ENCODE assay signal across 8 cellular contexts in the genomic region with DNA sequence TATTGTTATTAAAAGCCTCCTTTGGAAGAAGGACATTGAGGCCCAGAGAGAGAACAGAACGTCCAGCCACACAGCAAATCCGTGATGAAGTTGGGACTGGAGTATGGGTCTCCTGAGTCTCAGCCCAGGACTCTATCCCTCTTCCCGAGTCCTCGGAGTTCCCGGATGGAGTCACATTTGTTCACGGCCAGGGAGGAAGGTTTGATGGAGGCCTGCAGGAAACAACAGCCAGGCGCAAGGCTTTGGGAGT.
DNase-seq lines count a peak whose midpoint lies in the region; ATAC-seq and TF ChIP-seq lines count a peak whose summit lies in the region.

No MANE protein-coding gene starts in this region.

- no peaks in the 10 kb centered on the region for H3K9me3 ChIP-seq in DND-41 (ENCODE audit: insufficient read depth, low read length, severe bottlenecking)
- H3K9me3 ChIP-seq in endocrine pancreas (ENCODE audit: control insufficient read depth, low read length) = no peaks in the 10 kb centered on the region
- no peaks in the 10 kb centered on the region for H3K9me3 ChIP-seq in neuron (ENCODE audit: low read length)

- H2AFZ ChIP-seq in DND-41 (ENCODE audit: low read depth, low read length) = peak overlapping the region; percentile 77
- peak overlapping the region; percentile 18 for H2AFZ ChIP-seq in neuron (ENCODE audit: low read depth, low read length)

- TF ChIP-seq CTCF in DND-41 (IDR thresholded peaks at IDR 0.05; ENCODE audit: borderline replicate concordance, extremely low read depth, low read length, poor library complexity, severe bottlenecking) = no peak
- no peak for TF ChIP-seq CTCF in NB4 (IDR thresholded peaks at IDR 0.05; ENCODE audit: low read depth, low read length)
- TF ChIP-seq CTCF in GM10248 (IDR thresholded peaks at IDR 0.05; ENCODE audit: control extremely low read depth, extremely low read depth, low read depth, missing control alignments) = no peak

- DNase-seq in DND-41 = no peak
- DNase-seq in NB4 (ENCODE audit: low read depth) = no peak
- no peak for DNase-seq in GM10248 (ENCODE audit: extremely low spot score)
- DNase-seq in AG20443 (ENCODE audit: low spot score) = no peak
- no peak for DNase-seq in SW 1271 (lab: John Stamatoyannopoulos, UW)

- peaks cover 23% of the 10 kb centered on the region for H4K20me1 ChIP-seq in DND-41 (ENCODE audit: insufficient read depth, low read length)

- H3K4me2 ChIP-seq in DND-41 (ENCODE audit: insufficient read depth, low read length) = peak overlapping the region; percentile 98

- H3K27me3 ChIP-seq in DND-41 (ENCODE audit: insufficient read depth, low read length, poor library complexity) (no peaks in the 10 kb centered on the region), endocrine pancreas (ENCODE audit: control insufficient read depth, insufficient read depth, low read length) (no peaks in the 10 kb centered on the region), neuron (ENCODE audit: insufficient read depth, low read length) (no peaks in the 10 kb centered on the region)

- ATAC-seq in DND-41 (ENCODE audit: insufficient read depth, low read depth) (no peak), HG03354 (IDR thresholded peaks at IDR 0.05; ENCODE audit: poor library complexity, severe bottlenecking, unreplicated experiment) (no peak)

- CTCF ChIA-PET in GM10248 (lab: Yijun Ruan, JAX) = interaction anchor here (0.8 to 3.4 kb wide), 5 partner anchors 22 to 137 kb away, joined by 3 to 11 read pairs (median 3); a partner anchor contains a TSS

- TF ChIP-seq POLR2A in NB4 (IDR thresholded peaks at IDR 0.05; ENCODE audit: extremely low read depth, insufficient read length) = no peak

- H3K4me3 ChIP-seq in DND-41 (ENCODE audit: low read depth in 1 of 2, low read length in 2 of 2) (peak overlapping the region; percentile 92 to 95; a peak in 3 of 4 replicates), NB4 (ENCODE audit: low read depth, low read length) (peak overlapping the region; percentile 60), endocrine pancreas (ENCODE audit: control insufficient read depth, insufficient read depth, low read length) (peak overlapping the region; percentile 47), neuron (ENCODE audit: low read length) (peak overlapping the region; percentile 76)

- H3K36me3 ChIP-seq in DND-41 (ENCODE audit: insufficient read depth, low read length) (peaks cover 45% of the 10 kb centered on the region), endocrine pancreas (ENCODE audit: control insufficient read depth, insufficient read depth, low read length) (peaks cover under 1% of the 10 kb centered on the region), neuron (ENCODE audit: insufficient read depth, low read length) (peaks cover 31% of the 10 kb centered on the region)

- H3K9ac ChIP-seq in DND-41 (ENCODE audit: low read depth, low read length) (peak overlapping the region; percentile 95), endocrine pancreas (ENCODE audit: control insufficient read depth, insufficient read depth, low read length) (peak overlapping the region; percentile 8)

- POLR2A ChIA-PET in GM10248 (lab: Yijun Ruan, JAX) = interaction anchor here (0.6 to 2.5 kb wide), 7 partner anchors 10 to 157 kb away, joined by 3 to 13 read pairs (median 4); a partner anchor contains a TSS

- peak overlapping the region; percentile 94 for H3K27ac ChIP-seq in DND-41 (ENCODE audit: low read length)

- H3K79me2 ChIP-seq in DND-41 (ENCODE audit: insufficient read depth, low read length) = peaks cover 43% of the 10 kb centered on the region

- peaks cover 44% of the 10 kb centered on the region for H3K4me1 ChIP-seq in DND-41 (ENCODE audit: insufficient read depth, low read length)
- peaks cover 17% of the 10 kb centered on the region for H3K4me1 ChIP-seq in endocrine pancreas (ENCODE audit: control insufficient read depth, insufficient read depth, low read length)
- H3K4me1 ChIP-seq in neuron (ENCODE audit: insufficient read depth, low read length) = peaks cover 19% of the 10 kb centered on the region
